ENCODE assay signal across 8 cellular contexts in genomic region chr20:23637282-23638221, GRCh38. TPM values are rescaled to one million over a fixed set of nuclear protein-coding genes. Genes with fewer than 3 reads are reported as not detected.
A peak's percentile ranks its signal among the peaks of the same experiment; 100 is the strongest.
DNase-seq lines count a peak whose midpoint lies in the region; ATAC-seq and TF ChIP-seq lines count a peak whose summit lies in the region.

Gene CST3 (minus strand): TSS chr20:23637955. CDS start chr20:23637862, 93 bp downstream.

- 0 to 1% methylated on average over 43 of the region's 92 CpGs for WGBS in tibial nerve, 2 donors

- H3K4me3 Mint-ChIP-seq in T-helper 17 cell (peak within 1 kb of the TSS; percentile 49), mesothelial cell of epicardium (peak within 1 kb of the TSS; percentile 84)

- H3K4me3 ChIP-seq in tibial nerve: peak within 1 kb of the TSS; percentile 72 to 99 (median 96)

- H3K27ac ChIP-seq in tibial nerve: peak within 1 kb of the TSS; percentile 95 to 99 (median 97)

- H3K9me3 Mint-ChIP-seq in mesothelial cell of epicardium: no peaks in the 10 kb centered on the region

- peaks cover 0 to 29% (median 0%) of the 10 kb centered on the region in 3 donors for H3K36me3 ChIP-seq in tibial nerve

- no peak for TF ChIP-seq CTCF in mesothelial cell of epicardium (IDR thresholded peaks at IDR 0.05; ENCODE audit: unreplicated experiment)
- peak in 1 of 5 experiments; percentile 18 for TF ChIP-seq CTCF in tibial nerve (IDR thresholded peaks at IDR 0.05)

- no peak within 1 kb of the TSS for H3K27ac Mint-ChIP-seq in T-helper 17 cell
- H3K27ac Mint-ChIP-seq in mesothelial cell of epicardium: peak within 1 kb of the TSS; percentile 51

- DNase-seq in stimulated activated CD4-positive, alpha-beta T cell treated with anti-CD3 and anti-CD28 coated beads, Interleukin-12 subunit alpha, Interleukin-12 subunit beta, amount 100 ng/mL, for 48 hours (ENCODE audit: low read depth in 2 of 3, low spot score in 1 of 3): peak in 2 of 3 donors; percentile 5 to 13
- DNase-seq in stimulated activated CD4-positive, alpha-beta T cell treated with anti-CD3 and anti-CD28 coated beads, Interleukin-1b, Interleukin-23, amount 100 ng/mL, for 48 hours: no peak
- DNase-seq in NCI-H128 (lab: John Stamatoyannopoulos, UW; ENCODE audit: unreplicated experiment): peak; percentile 10
- no peak for DNase-seq in T-helper 17 cell
- DNase-seq in erythroblast (lab: John Stamatoyannopoulos, UW): peak; percentile 85 to 87
- peak; percentile 60 to 77 for DNase-seq in mesothelial cell of epicardium (ENCODE audit: low spot score in 2 of 2, unreplicated experiment in 2 of 2)
- DNase-seq in tibial nerve (ENCODE audit: low spot score in 2 of 2): peak; percentile 88 to 89

- H3K9me3 ChIP-seq in T-helper 17 cell (ENCODE audit: control insufficient read depth, low read length, poor library complexity, severe bottlenecking): no peaks in the 10 kb centered on the region
- H3K9me3 ChIP-seq in tibial nerve: no peaks in the 10 kb centered on the region

- no peaks in the 10 kb centered on the region for H3K27me3 ChIP-seq in tibial nerve

- H3K4me1 Mint-ChIP-seq in T-helper 17 cell (peaks cover 6% of the 10 kb centered on the region), mesothelial cell of epicardium (peaks cover 14% of the 10 kb centered on the region)

- ATAC-seq in HG02588 (IDR thresholded peaks at IDR 0.05; ENCODE audit: unreplicated experiment): peak; percentile 50
- ATAC-seq in T-helper 17 cell: no peak

- peak; percentile 46 to 88 for TF ChIP-seq EP300 in tibial nerve (IDR thresholded peaks at IDR 0.05)

- peaks cover 0 to 68% (median 9%) of the 10 kb centered on the region in 4 donors for H3K4me1 ChIP-seq in tibial nerve

- H3K36me3 Mint-ChIP-seq in T-helper 17 cell (ENCODE audit: low read depth) (peaks cover 5% of the 10 kb centered on the region), mesothelial cell of epicardium (no peaks in the 10 kb centered on the region)

- TF ChIP-seq POLR2A in erythroblast (IDR thresholded peaks at IDR 0.05; ENCODE audit: low read length) (peak; percentile 63), tibial nerve (IDR thresholded peaks at IDR 0.05) (peak; percentile 70 to 91)

- H3K27me3 Mint-ChIP-seq in T-helper 17 cell (peaks cover 60% of the 10 kb centered on the region), mesothelial cell of epicardium (ENCODE audit: low read depth) (no peaks in the 10 kb centered on the region)

RNA-seq across cellular contexts. Expression of gene CST3, which starts in this region (rescaled TPM):
- 10 to 100 TPM; 29.5 to 87.5 TPM for total RNA-seq in T-helper 17 cell
- 127 to 138 TPM (median 130 TPM) in 3 replicates for total RNA-seq in mesothelial cell of epicardium
- total RNA-seq in tibial nerve: 1,000 to 10,000 TPM in 3 of 4 donors, 100 to 1,000 TPM in 1; 870 to 2,325 (median 1,540) TPM

Comparison
In these comparisons a context has a peak if more than half of its experiments do, and no peak if none do; other contexts are left out.
1. DNase-seq: peak in stimulated activated CD4-positive, alpha-beta T cell treated with anti-CD3 and anti-CD28 coated beads, Interleukin-12 subunit alpha, Interleukin-12 subunit beta, amount 100 ng/mL, for 48 hours (2 of 3), NCI-H128 (single experiment), erythroblast (2 of 2), mesothelial cell of epicardium (2 of 2) and tibial nerve (2 of 2); none in stimulated activated CD4-positive, alpha-beta T cell treated with anti-CD3 and anti-CD28 coated beads, Interleukin-1b, Interleukin-23, amount 100 ng/mL, for 48 hours (single experiment) and T-helper 17 cell (0 of 3).